In genomic region chr1:3604997-3605823, GRCh38 we compare ENCODE assay signal across 1 cellular context.
TF ChIP-seq lines count a peak whose summit lies in the region.

No MANE protein-coding gene starts in this region.

TF ChIP-seq in HCT116, 20 proteins besides CTCF, POLR2A, EP300 and RAD21:
- TF ChIP-seq CBX3 (IDR thresholded peaks at IDR 0.05; ENCODE audit: low read depth) (no peak), POLR2AphosphoS5 (IDR thresholded peaks at IDR 0.05; ENCODE audit: low read depth, low read length) (no peak), FOSL1 (IDR thresholded peaks at IDR 0.05; ENCODE audit: low read depth) (no peak), EGR1 (IDR thresholded peaks at IDR 0.05; ENCODE audit: low read depth) (no peak), ZNF274 (IDR thresholded peaks at IDR 0.05; ENCODE audit: low read depth, low read length) (no peak), YY1 (IDR thresholded peaks at IDR 0.05; ENCODE audit: extremely low read depth, insufficient replicate concordance, low read depth, low read length) (no peak), EZH2 (IDR thresholded peaks at IDR 0.05) (no peak), TCF7L2 (IDR thresholded peaks at IDR 0.05; ENCODE audit: borderline replicate concordance, extremely low read depth, insufficient read depth, insufficient read length) (no peak), CEBPB (IDR thresholded peaks at IDR 0.05; ENCODE audit: low read depth) (no peak), SIN3A (IDR thresholded peaks at IDR 0.05; ENCODE audit: low read depth) (no peak)
- TF ChIP-seq, protein P1, sequence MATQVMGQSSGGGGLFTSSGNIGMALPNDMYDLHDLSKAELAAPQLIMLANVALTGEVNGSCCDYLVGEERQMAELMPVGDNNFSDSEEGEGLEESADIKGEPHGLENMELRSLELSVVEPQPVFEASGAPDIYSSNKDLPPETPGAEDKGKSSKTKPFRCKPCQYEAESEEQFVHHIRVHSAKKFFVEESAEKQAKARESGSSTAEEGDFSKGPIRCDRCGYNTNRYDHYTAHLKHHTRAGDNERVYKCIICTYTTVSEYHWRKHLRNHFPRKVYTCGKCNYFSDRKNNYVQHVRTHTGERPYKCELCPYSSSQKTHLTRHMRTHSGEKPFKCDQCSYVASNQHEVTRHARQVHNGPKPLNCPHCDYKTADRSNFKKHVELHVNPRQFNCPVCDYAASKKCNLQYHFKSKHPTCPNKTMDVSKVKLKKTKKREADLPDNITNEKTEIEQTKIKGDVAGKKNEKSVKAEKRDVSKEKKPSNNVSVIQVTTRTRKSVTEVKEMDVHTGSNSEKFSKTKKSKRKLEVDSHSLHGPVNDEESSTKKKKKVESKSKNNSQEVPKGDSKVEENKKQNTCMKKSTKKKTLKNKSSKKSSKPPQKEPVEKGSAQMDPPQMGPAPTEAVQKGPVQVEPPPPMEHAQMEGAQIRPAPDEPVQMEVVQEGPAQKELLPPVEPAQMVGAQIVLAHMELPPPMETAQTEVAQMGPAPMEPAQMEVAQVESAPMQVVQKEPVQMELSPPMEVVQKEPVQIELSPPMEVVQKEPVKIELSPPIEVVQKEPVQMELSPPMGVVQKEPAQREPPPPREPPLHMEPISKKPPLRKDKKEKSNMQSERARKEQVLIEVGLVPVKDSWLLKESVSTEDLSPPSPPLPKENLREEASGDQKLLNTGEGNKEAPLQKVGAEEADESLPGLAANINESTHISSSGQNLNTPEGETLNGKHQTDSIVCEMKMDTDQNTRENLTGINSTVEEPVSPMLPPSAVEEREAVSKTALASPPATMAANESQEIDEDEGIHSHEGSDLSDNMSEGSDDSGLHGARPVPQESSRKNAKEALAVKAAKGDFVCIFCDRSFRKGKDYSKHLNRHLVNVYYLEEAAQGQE (IDR thresholded peaks at IDR 0.05; ENCODE audit: low read depth) = no peak
